Comparison of ENCODE assay signal across 7 cellular contexts in the genomic region with DNA sequence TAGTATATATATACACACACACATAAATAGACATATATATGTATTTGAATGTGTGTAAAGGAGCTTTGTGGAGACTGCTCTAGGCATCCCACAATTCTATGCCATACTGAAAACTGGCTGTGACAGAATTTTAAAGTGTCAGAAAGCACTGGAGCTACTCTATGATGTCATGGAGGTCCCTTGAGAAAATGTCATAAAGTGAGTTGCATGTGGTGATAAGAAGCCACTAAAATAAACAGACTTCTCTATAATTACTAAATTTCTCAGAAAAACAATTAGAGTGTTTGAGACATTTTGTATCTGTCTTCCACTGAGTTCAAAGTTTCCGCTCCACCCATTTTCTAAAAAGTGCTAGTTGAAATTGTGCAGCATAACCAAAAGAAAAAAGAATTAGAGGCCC.
"Had no signal": no experiment of that assay in that cellular context is flagged by ENCODE, and none has a peak within 500 bp of the region (broad histone marks: within the 10 kb centered on the region; RNA-seq: fewer than 3 reads in every experiment).

No MANE protein-coding gene starts in this region.

- FAIRE-seq: H1, H54, HTR-8/SVneo had no signal

- H3K4me3 ChIP-seq: GM23338 had no signal

- ATAC-seq: GM23338 had no signal

- H3K4me2 ChIP-seq: GM23338 had no signal

- DNase-seq: H9, HCEC 1CT, KBM-7 had no signal

- H2AFZ ChIP-seq: GM23338 had no signal
